ENCODE assay signal across 32 cellular contexts in the genomic region with DNA sequence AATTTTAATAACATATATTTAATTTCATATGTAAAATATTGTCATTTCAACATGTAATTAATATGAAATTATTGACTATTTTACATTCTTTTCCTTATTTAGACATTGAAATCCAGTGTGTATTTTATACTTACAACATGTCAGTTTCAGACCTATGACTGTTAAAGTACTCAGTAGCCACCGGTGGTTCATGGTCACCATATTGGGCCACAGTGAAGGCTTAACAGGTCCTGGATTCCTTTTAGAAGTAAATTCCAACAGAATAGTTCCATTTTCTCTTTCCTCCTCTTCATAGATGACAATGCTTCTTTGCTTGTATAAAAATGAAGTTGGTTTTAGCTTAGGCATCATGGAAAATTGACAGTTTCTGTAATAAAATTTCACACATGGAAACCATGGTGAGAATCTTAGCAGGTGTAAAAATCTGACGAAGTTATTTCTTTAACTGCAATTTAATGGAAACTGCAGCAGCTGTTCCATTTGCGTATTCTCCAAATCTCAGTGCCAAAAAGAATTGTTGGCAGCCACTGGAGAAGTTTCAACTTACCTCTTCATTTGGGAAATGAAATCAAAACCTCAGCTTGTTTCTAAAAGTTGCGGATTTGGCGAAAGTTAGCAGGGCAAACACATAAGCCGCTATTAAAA.
"Had no signal": no experiment of that assay in that cellular context is flagged by ENCODE, and none has a peak within 500 bp of the region (broad histone marks: within the 10 kb centered on the region; RNA-seq: fewer than 3 reads in every experiment).

No MANE protein-coding gene starts in this region.

- DNase-seq: naive B cell; naive thymus-derived CD8-positive, alpha-beta T cell; nephron progenitor cell; nucleus accumbens; posterior cingulate gyrus; psoas muscle; right cardiac atrium; right lobe of liver; sigmoid colon; spleen; stimulated activated CD4-positive, alpha-beta T cell treated with anti-CD3 and anti-CD28 coated beads, Interleukin-12 subunit alpha, Interleukin-12 subunit beta, amount 100 ng/mL, for 4 hours; stimulated activated CD4-positive, alpha-beta T cell treated with anti-CD3 and anti-CD28 coated beads, Interleukin-1b, Interleukin-23, amount 100 ng/mL, for 48 hours; stimulated activated CD4-positive, alpha-beta T cell treated with anti-CD3 and anti-CD28 coated beads, Interleukin-4, amount 100 ng/mL, for 1 hour; stimulated activated CD4-positive, alpha-beta T cell treated with anti-CD3 and anti-CD28 coated beads, Interleukin-4, amount 100 ng/mL, for 4 hours; stimulated activated CD8-positive, alpha-beta memory T cell treated with anti-CD3 and anti-CD28 coated beads, Interleukin-4, amount 100 ng/mL, for 48 hours; stimulated activated naive CD4-positive, alpha-beta T cell; stimulated activated naive CD8-positive, alpha-beta T cell treated with anti-CD3 and anti-CD28 coated beads, Interleukin-15, amount 100 ng/mL, for 72 hours; stimulated activated naive CD8-positive, alpha-beta T cell treated with anti-CD3 and anti-CD28 coated beads, Interleukin-15, Interleukin-2, amounts not matched to agents 100 U/mL and 50 U/mL, for 24 hours; substantia nigra; thyroid gland; trophoblast cell; upper lobe of left lung had no signal

- H3K9me3 ChIP-seq: neutrophil, psoas muscle, right lobe of liver, sigmoid colon, thoracic aorta, thyroid gland, tibial nerve, upper lobe of left lung, vagina had no signal

- H3K36me3 ChIP-seq: neutrophil, right lobe of liver, sigmoid colon, spleen, thoracic aorta, thyroid gland, tibial nerve, upper lobe of left lung, vagina had no signal

- ATAC-seq: naive thymus-derived CD8-positive, alpha-beta T cell; psoas muscle; right cardiac atrium; right lobe of liver; stimulated activated memory B cell treated with anti-CD40 and anti-IgM and Interleukin-4, amounts not matched to agents 10 μg/mL and 1 μg/mL and 100 μg/mL, for 72 hours; stimulated activated naive CD8-positive, alpha-beta T cell treated with anti-CD3 and anti-CD28 coated beads, Interleukin-15, amount 100 ng/mL, for 72 hours; stimulated activated naive CD8-positive, alpha-beta T cell treated with anti-CD3 and anti-CD28 coated beads, Interleukin-15, Interleukin-2, amounts not matched to agents 100 U/mL and 50 U/mL, for 24 hours had no signal

- H3K36me3 Mint-ChIP-seq: naive B cell; naive thymus-derived CD8-positive, alpha-beta T cell; stimulated activated memory B cell treated with anti-CD40 and anti-IgM and Interleukin-4, amounts not matched to agents 10 μg/mL and 1 μg/mL and 100 μg/mL, for 72 hours had no signal

- H3K27ac ChIP-seq: neutrophil, parathyroid adenoma, psoas muscle, right lobe of liver, sigmoid colon, skin epidermis, spleen, thoracic aorta, thyroid gland, tibial nerve, upper lobe of left lung, vagina had no signal

- H3K4me3 Mint-ChIP-seq: naive B cell; naive thymus-derived CD8-positive, alpha-beta T cell; nephron progenitor cell; neural crest cell; stimulated activated memory B cell treated with anti-CD40 and anti-IgM and Interleukin-4, amounts not matched to agents 10 μg/mL and 1 μg/mL and 100 μg/mL, for 72 hours; stimulated activated naive CD8-positive, alpha-beta T cell treated with anti-CD3 and anti-CD28 coated beads, Interleukin-15, amount 100 ng/mL, for 72 hours had no signal

- H3K9ac ChIP-seq: parathyroid adenoma had no signal

- H3K4me1 Mint-ChIP-seq: naive B cell; naive thymus-derived CD8-positive, alpha-beta T cell; nephron progenitor cell; neural crest cell; stimulated activated memory B cell treated with anti-CD40 and anti-IgM and Interleukin-4, amounts not matched to agents 10 μg/mL and 1 μg/mL and 100 μg/mL, for 72 hours; stimulated activated naive CD8-positive, alpha-beta T cell treated with anti-CD3 and anti-CD28 coated beads, Interleukin-15, amount 100 ng/mL, for 72 hours had no signal

- H3K27me3 Mint-ChIP-seq: naive B cell; stimulated activated naive CD8-positive, alpha-beta T cell treated with anti-CD3 and anti-CD28 coated beads, Interleukin-15, amount 100 ng/mL, for 72 hours had no signal

- H3K79me2 ChIP-seq: parathyroid adenoma had no signal

- H3K9me3 Mint-ChIP-seq: nephron progenitor cell; stimulated activated memory B cell treated with anti-CD40 and anti-IgM and Interleukin-4, amounts not matched to agents 10 μg/mL and 1 μg/mL and 100 μg/mL, for 72 hours had no signal

- H3K4me3 ChIP-seq: psoas muscle, right lobe of liver, sigmoid colon, skin epidermis, smooth muscle cell, spleen, thoracic aorta, thyroid gland, tibial nerve, upper lobe of left lung, vagina had no signal

- H3K4me1 ChIP-seq: parathyroid adenoma, right lobe of liver, spleen, thyroid gland, tibial nerve, upper lobe of left lung, vagina had no signal

- H2AFZ ChIP-seq: parathyroid adenoma had no signal

- H3K27ac Mint-ChIP-seq: naive B cell; naive thymus-derived CD8-positive, alpha-beta T cell; nephron progenitor cell; progenitor cell of endocrine pancreas; stimulated activated memory B cell treated with anti-CD40 and anti-IgM and Interleukin-4, amounts not matched to agents 10 μg/mL and 1 μg/mL and 100 μg/mL, for 72 hours; stimulated activated naive CD8-positive, alpha-beta T cell treated with anti-CD3 and anti-CD28 coated beads, Interleukin-15, amount 100 ng/mL, for 72 hours had no signal

- H3K27me3 ChIP-seq: neutrophil, right lobe of liver, sigmoid colon, thyroid gland, tibial nerve, upper lobe of left lung, vagina had no signal

- H3K4me2 ChIP-seq: smooth muscle cell had no signal
